In the genomic region with DNA sequence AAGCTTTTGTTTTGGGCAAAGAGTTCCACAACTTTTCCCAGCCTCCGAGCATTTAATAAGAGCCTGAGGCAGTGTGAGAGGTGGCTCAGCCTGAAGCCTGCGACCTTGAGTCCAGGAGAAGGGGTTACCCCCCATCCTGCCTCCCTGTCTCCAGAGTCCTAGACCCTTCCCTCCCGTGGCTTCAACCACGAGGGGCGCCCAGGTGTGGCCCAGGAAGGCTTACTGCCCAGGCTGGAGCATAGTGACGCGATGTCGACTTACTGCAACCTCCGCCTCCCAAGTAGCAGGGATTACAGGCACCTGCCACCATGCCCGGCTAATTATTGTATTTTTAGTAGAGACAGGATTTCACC, we compare ENCODE assay signal across 9 cellular contexts. TPM values are rescaled to one million over a fixed set of nuclear protein-coding genes. Genes with fewer than 3 reads are reported as not detected.
DNase-seq lines count a peak whose midpoint lies in the region; ATAC-seq and TF ChIP-seq lines count a peak whose summit lies in the region.
"Had no signal": no experiment of that assay in that cellular context is flagged by ENCODE, and none has a peak within 500 bp of the region (broad histone marks: within the 10 kb centered on the region; RNA-seq: fewer than 3 reads in every experiment).

No MANE protein-coding gene starts in this region.

- H4K91ac ChIP-seq in IMR-90 (ENCODE audit: insufficient read depth, low read depth, low read length), result no peak overlapping the region

- H3K4me3 ChIP-seq in AG04449 (ENCODE audit: low read depth, low read length) (peak overlapping the region; percentile 54), IMR-90 (ENCODE audit: insufficient read depth, low read depth, low read length) (no peak overlapping the region), epithelial cell of proximal tubule (ENCODE audit: low read depth, low read length) (peak overlapping the region; percentile 55), neural cell (ENCODE audit: low read length) (peak overlapping the region; percentile 65)

- peak overlapping the region; percentile 59; the same call in 1 of the 2 replicates for H2AK5ac ChIP-seq in IMR-90 (ENCODE audit: low read depth, low read length)

- no peak overlapping the region for H4K8ac ChIP-seq in IMR-90 (ENCODE audit: low read depth in 2 of 2, low read length in 2 of 2)

- no peaks in the 10 kb centered on the region for H3K9me1 ChIP-seq in IMR-90 (ENCODE audit: insufficient read depth, low read length)

- POLR2A ChIA-PET in AG04449 (lab: Yijun Ruan, JAX) (no interaction called here), IMR-90 (lab: Charles Lee; ENCODE audit: unreplicated experiment) (no interaction called here), RWPE1 (lab: Yijun Ruan, JAX; ENCODE audit: low non-redundant PET) (no interaction called here)

- peaks cover 4% of the 10 kb centered on the region; the same call in 1 of the 2 replicates for H4K20me1 ChIP-seq in IMR-90 (ENCODE audit: insufficient read depth, low read length)
- H4K20me1 ChIP-seq in neural cell (ENCODE audit: insufficient read depth), result no peaks in the 10 kb centered on the region

- H2BK20ac ChIP-seq in IMR-90 (ENCODE audit: low read depth, low read length), result no peak overlapping the region

- no peaks in the 10 kb centered on the region for H3K79me1 ChIP-seq in IMR-90 (ENCODE audit: low read depth in 1 of 2, low read length in 2 of 2)

- no peak overlapping the region for H3K23ac ChIP-seq in IMR-90 (ENCODE audit: low read depth, low read length)

- no TSS peak for BruUV-seq in IMR-90 (replicated peaks; lab: Mats Ljungman, UMichigan)

- no peak overlapping the region for H3K14ac ChIP-seq in IMR-90 (replicated peaks; ENCODE audit: low read depth, low read length)

- no peaks in the 10 kb centered on the region for H3K27me3 ChIP-seq in IMR-90 (ENCODE audit: control insufficient read depth, insufficient read depth, low read length)
- H3K27me3 ChIP-seq in neural cell (ENCODE audit: insufficient read depth, low read depth, low read length), result peaks cover 14% of the 10 kb centered on the region

- CTCF ChIA-PET in AG04449 (lab: Yijun Ruan, JAX), result interaction anchor here (0.9 to 1.7 kb wide), 2 partner anchors 9 to 17 kb away, joined by 3 to 5 read pairs; no protein-coding TSS in a partner anchor
- CTCF ChIA-PET in IMR-90 (lab: Yijun Ruan, JAX), result interaction anchor here (0.9 kb wide), 1 partner anchor 129 kb away, joined by 3 read pairs; no protein-coding TSS in a partner anchor
- CTCF ChIA-PET in RWPE1 (lab: Yijun Ruan, JAX), result interaction anchor here (1.3 kb wide), 1 partner anchor 10 kb away, joined by 6 read pairs; no protein-coding TSS in a partner anchor

- intact Hi-C loops in IMR-90 (cut with micrococcal nuclease), result no loop called here

- DNase-seq in AG04449 (ENCODE audit: low read depth, low spot score) (no peak), IMR-90 (no peak), epithelial cell of proximal tubule (ENCODE audit: low read depth) (no peak), NCI-H1930 (lab: John Stamatoyannopoulos, UW) (no peak), Kasumi-1 (lab: John Stamatoyannopoulos, UW) (no peak), RWPE1 (ENCODE audit: low spot score) (no peak)
- DNase-seq in stimulated activated CD4-positive, alpha-beta T cell treated with anti-CD3 and anti-CD28 coated beads, Interleukin-4, amount 100 ng/mL, for 1 hour, result no peak
- DNase-seq: NK-92 treated with Interleukin-12 subunit alpha and Interleukin-12 subunit beta, amount 100 ng/mL, for 24 hours had no signal

- no peak for TF ChIP-seq RAD21 in IMR-90 (IDR thresholded peaks at IDR 0.05; ENCODE audit: low read length)
- no peak for TF ChIP-seq RAD21 in neural cell (conservative IDR thresholded peaks at IDR 0.05)

- TF ChIP-seq CTCF in AG04449 (IDR thresholded peaks at IDR 0.05; ENCODE audit: insufficient read depth, low read length, missing control alignments) (no peak), IMR-90 (conservative IDR thresholded peaks at IDR 0.05; ENCODE audit: low read depth, low read length) (no peak), epithelial cell of proximal tubule (conservative IDR thresholded peaks at IDR 0.05; ENCODE audit: low read depth, low read length) (no peak), neural cell (IDR thresholded peaks at IDR 0.05; ENCODE audit: poor library complexity, severe bottlenecking) (no peak), RWPE1 (conservative IDR thresholded peaks at IDR 0.05; ENCODE audit: low read depth) (no peak)

- H3K9ac ChIP-seq in IMR-90 (ENCODE audit: low read depth, low read length) (no peak overlapping the region), neural cell (ENCODE audit: low read length) (no peak overlapping the region)

- no peaks in the 10 kb centered on the region for H3K36me3 ChIP-seq in IMR-90 (ENCODE audit: control insufficient read depth, insufficient read depth, low read length)
- H3K36me3 ChIP-seq in neural cell (ENCODE audit: insufficient read depth, low read length), result no peaks in the 10 kb centered on the region

- in situ Hi-C loops in IMR-90 (cut with MboI; ENCODE audit: low sequenced_read_pairs), result no loop called here

- no peak for TF ChIP-seq POLR2A in IMR-90 (IDR thresholded peaks at IDR 0.05; ENCODE audit: low read depth, low read length)

- dilution Hi-C loops in IMR-90 (cut with HindIII; ENCODE audit: low sequenced_read_pairs, unreplicated experiment), result no loop called here

- H3F3A ChIP-seq in neural cell (ENCODE audit: insufficient read depth, low read length, poor library complexity, severe bottlenecking), result no peaks in the 10 kb centered on the region

- H2BK5ac ChIP-seq in IMR-90 (ENCODE audit: low read depth, low read length, poor library complexity, severe bottlenecking), result no peak overlapping the region

- H2AK9ac ChIP-seq in IMR-90 (replicated peaks; ENCODE audit: low read depth, low read length, poor library complexity), result no peak overlapping the region

- no peak overlapping the region for H3K4ac ChIP-seq in IMR-90 (ENCODE audit: low read depth, low read length)

- H3K27ac ChIP-seq in IMR-90 (ENCODE audit: insufficient read depth, low read length) (no peak overlapping the region), neural cell (ENCODE audit: low read length) (no peak overlapping the region), RWPE1 (no peak overlapping the region)

- WGBS in IMR-90 (ENCODE audit: extremely low coverage in 2 of 2, insufficient read length in 1 of 2), 2 experiments, result 67% methylated on average over 1 of the region's 10 CpGs; no CpG with 5 or more reads in 1 of the 2 experiments

- H2AFZ ChIP-seq in IMR-90 (replicated peaks; ENCODE audit: low read length, poor library complexity) (peak overlapping the region; percentile 84), neural cell (ENCODE audit: low read depth, low read length) (no peak overlapping the region)

- H3K4me1 ChIP-seq in IMR-90 (ENCODE audit: control insufficient read depth, insufficient read depth, low read length), result peaks cover 5% of the 10 kb centered on the region; the same call in 1 of the 2 replicates

- H3K9me2 ChIP-seq in neural cell (ENCODE audit: insufficient read depth, low read length), result no peaks in the 10 kb centered on the region

- H4K5ac ChIP-seq in IMR-90 (ENCODE audit: low read depth, low read length), result no peak overlapping the region

- 0 out of 2 replicates have a peak, but pooled peaks cover 2% of the 10 kb centered on the region for H3K9me3 ChIP-seq in IMR-90 (ENCODE audit: control insufficient read depth, insufficient read depth, low read length)
- H3K9me3 ChIP-seq in neural cell (ENCODE audit: low read length), result no peaks in the 10 kb centered on the region

- H2BK15ac ChIP-seq in IMR-90 (ENCODE audit: low read depth, low read length), result no peak overlapping the region

- no peak for TF ChIP-seq EP300 in neural cell (conservative IDR thresholded peaks at IDR 0.05; ENCODE audit: poor library complexity, severe bottlenecking)

- H3K18ac ChIP-seq in IMR-90 (ENCODE audit: low read depth, low read length), result no peak overlapping the region

- no peaks in the 10 kb centered on the region for H3K79me2 ChIP-seq in neural cell (replicated peaks; ENCODE audit: insufficient read depth, low read length)

- no peak overlapping the region for H3K56ac ChIP-seq in IMR-90 (ENCODE audit: extremely low read depth, insufficient read depth, low read length)

- H2BK120ac ChIP-seq in IMR-90 (ENCODE audit: low read depth, low read length), result no peak overlapping the region

- H3K4me2 ChIP-seq in IMR-90 (ENCODE audit: low read depth, low read length) (no peak overlapping the region; the same call in 1 of the 2 replicates), neural cell (ENCODE audit: low read length) (no peak overlapping the region)

- ATAC-seq in IMR-90 (ENCODE audit: low read depth), result no peak

RNA-seq across cellular contexts. Expression of a gene that starts 0.6 kb away (rescaled TPM):
- total RNA-seq in IMR-90 (2012; rRNA removed) (0.36 TPM in 1 of 2 replicates, not detected in the other), epithelial cell of proximal tubule (2.5 TPM in 1 of 2 replicates, not detected in the other)
- polyA plus RNA-seq in IMR-90 (2012; rRNA removed) (0.19 and 0.26 TPM in 2 replicates), neural cell (2.2 and 4.8 TPM in 2 replicates)
- 0.87 and 0.90 TPM in 2 replicates for polyA plus RNA-seq in IMR-90 (2012; cell fraction: cytosol; rRNA removed)
- 0.75 and 0.88 TPM in 2 replicates for polyA plus RNA-seq in IMR-90 (2012; cell fraction: nucleus; rRNA removed; ENCODE audit: low replicate concordance)
- polyA minus RNA-seq in neural cell, result 0.49 and 0.81 TPM in 2 replicates

RNA-seq across cellular contexts. Expression of a gene that starts 9.5 kb away (rescaled TPM):
- total RNA-seq in IMR-90 (2012; rRNA removed) (not detected in 2 replicates), epithelial cell of proximal tubule (not detected in 2 replicates)
- polyA plus RNA-seq in IMR-90 (2012; rRNA removed) (not detected in 2 replicates), neural cell (not detected in 2 replicates)
- not detected in 2 replicates for polyA plus RNA-seq in IMR-90 (2012; cell fraction: cytosol; rRNA removed)
- polyA plus RNA-seq in IMR-90 (2012; cell fraction: nucleus; rRNA removed; ENCODE audit: low replicate concordance), result not detected in 2 replicates
- not detected in 2 replicates for polyA minus RNA-seq in neural cell

RNA-seq across cellular contexts. Expression of a gene that starts 19.9 kb away (rescaled TPM):
- under 0.01 and 0.18 TPM in 2 replicates for total RNA-seq in IMR-90 (2012; rRNA removed)
- polyA plus RNA-seq in IMR-90 (2012; rRNA removed), result 0.53 and 0.99 TPM in 2 replicates
- polyA plus RNA-seq in IMR-90 (2012; cell fraction: cytosol; rRNA removed), result 0.39 and 0.96 TPM in 2 replicates
- 0.50 and 0.98 TPM in 2 replicates for polyA plus RNA-seq in IMR-90 (2012; cell fraction: nucleus; rRNA removed; ENCODE audit: low replicate concordance)
- 0.58 and 1.4 TPM in 2 replicates for total RNA-seq in epithelial cell of proximal tubule
- polyA plus RNA-seq in neural cell, result 1.8 and 2.6 TPM in 2 replicates
- polyA minus RNA-seq in neural cell, result 1.2 and 5.4 TPM in 2 replicates

RNA-seq across cellular contexts. Expression of a gene that starts 42.3 kb away (rescaled TPM):
- total RNA-seq in IMR-90 (2012; rRNA removed), result 102 and 104 TPM in 2 replicates
- polyA plus RNA-seq in IMR-90 (2012; rRNA removed), result 67.0 and 69.7 TPM in 2 replicates
- 54.3 and 66.2 TPM in 2 replicates for polyA plus RNA-seq in IMR-90 (2012; cell fraction: cytosol; rRNA removed)
- 43.2 and 64.8 TPM in 2 replicates for polyA plus RNA-seq in IMR-90 (2012; cell fraction: nucleus; rRNA removed; ENCODE audit: low replicate concordance)
- total RNA-seq in epithelial cell of proximal tubule, result 92.6 and 123 TPM in 2 replicates
- polyA plus RNA-seq in neural cell, result 157 and 171 TPM in 2 replicates
- polyA minus RNA-seq in neural cell, result 100 and 113 TPM in 2 replicates
